Comparison of ENCODE assay signal across 8 cellular contexts in the genomic region with DNA sequence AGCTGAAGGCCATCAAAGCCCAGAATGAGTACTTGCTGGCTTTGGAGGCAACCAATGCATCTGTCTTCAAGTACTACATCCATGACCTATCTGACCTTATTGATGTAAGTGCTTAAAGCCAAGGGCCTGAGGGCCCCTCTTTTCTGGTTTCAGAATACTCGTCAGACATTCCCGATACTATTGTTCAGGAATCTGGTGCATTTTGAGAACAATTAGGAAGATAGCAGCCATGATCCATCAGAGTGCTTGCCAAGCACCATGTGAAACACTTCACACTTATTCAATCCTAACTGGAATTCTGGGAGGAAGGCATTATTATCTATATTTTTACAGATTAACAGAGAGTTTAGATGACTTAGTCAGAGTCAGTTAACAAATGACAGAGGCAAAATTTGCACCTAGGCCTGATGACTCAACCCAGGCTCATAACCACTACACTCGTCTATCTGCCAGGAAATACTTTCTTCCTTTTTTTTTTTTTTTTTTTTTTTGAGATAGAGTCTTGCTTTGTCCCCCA.
A peak's percentile ranks its signal among the peaks of the same experiment; 100 is the strongest.
DNase-seq lines count a peak whose midpoint lies in the region; ATAC-seq, FAIRE-seq and TF ChIP-seq lines count a peak whose summit lies in the region.
"Not testable (repeated sequence)": the region's sequence is repeated elsewhere in the genome, so short reads cannot be mapped to it uniquely, and the experiment has no call there.

No MANE protein-coding gene starts in this region.

- H3K4me3 Mint-ChIP-seq in activated T-cell treated with anti-CD3 and anti-CD28 coated beads, Interleukin-2, amount 50 U/mL, for 24 hours; astrocyte (ENCODE audit: unreplicated experiment): not testable (repeated sequence)

- H3K4me2 ChIP-seq in astrocyte (ENCODE audit: low read length), result not testable (repeated sequence)

- not testable (repeated sequence) for H3K79me2 ChIP-seq in astrocyte (ENCODE audit: insufficient read depth, low read length)

- not testable (repeated sequence) for H3K4me1 Mint-ChIP-seq in activated T-cell treated with anti-CD3 and anti-CD28 coated beads, Interleukin-2, amount 50 U/mL, for 24 hours (ENCODE audit: low read depth); astrocyte (ENCODE audit: low read depth, unreplicated experiment)

- H4K20me1 ChIP-seq in astrocyte (ENCODE audit: insufficient read depth, low read length), result not testable (repeated sequence)

- not testable (repeated sequence) for H3K36me3 ChIP-seq in RWPE2 (ENCODE audit: low read depth); astrocyte (ENCODE audit: insufficient read depth, low read length)

- not testable (repeated sequence) for H3K9me3 Mint-ChIP-seq in activated T-cell treated with anti-CD3 and anti-CD28 coated beads, Interleukin-2, amount 50 U/mL, for 24 hours; astrocyte (ENCODE audit: unreplicated experiment)

- not testable (repeated sequence) for H3K4me1 ChIP-seq in RWPE2 (ENCODE audit: insufficient read depth, poor library complexity, severe bottlenecking); astrocyte (ENCODE audit: insufficient read depth, low read length)

- TF ChIP-seq CTCF in RWPE2 (IDR thresholded peaks at IDR 0.05; ENCODE audit: poor library complexity, severe bottlenecking); astrocyte (IDR thresholded peaks at IDR 0.05; ENCODE audit: insufficient read depth, low read depth, low read length); epithelial cell of esophagus (IDR thresholded peaks at IDR 0.05; ENCODE audit: insufficient read depth, low read depth, low read length, missing control alignments): not testable (repeated sequence)

- FAIRE-seq in astrocyte (lab: Jason Lieb, UNC), result not testable (repeated sequence)

- peak; percentile 0 for DNase-seq in ACHN
- peak; percentile 26 for DNase-seq in HT1080 (ENCODE audit: low read depth)
- not testable (repeated sequence) for DNase-seq in RWPE2 (ENCODE audit: low spot score); activated T-cell treated with anti-CD3 and anti-CD28 coated beads, Interleukin-2, amount 50 U/mL, for 24 hours; stimulated activated naive CD8-positive, alpha-beta T cell treated with anti-CD3 and anti-CD28 coated beads, Interleukin-15, Interleukin-2, amounts not matched to agents 100 U/mL and 50 U/mL, for 24 hours
- DNase-seq in astrocyte (ENCODE audit: low read depth), result peak; percentile 80
- peak; percentile 9 for DNase-seq in epithelial cell of esophagus (ENCODE audit: low read depth)
- DNase-seq in kidney tubule cell (ENCODE audit: low spot score), result peak; percentile 35

- peak; percentile 73 for ATAC-seq in RWPE2 (ENCODE audit: low read depth)
- ATAC-seq in stimulated activated naive CD8-positive, alpha-beta T cell treated with anti-CD3 and anti-CD28 coated beads, Interleukin-15, Interleukin-2, amounts not matched to agents 100 U/mL and 50 U/mL, for 24 hours, result peak; percentile 75

- not testable (repeated sequence) for H3K27ac ChIP-seq in RWPE2 (ENCODE audit: poor library complexity, severe bottlenecking); astrocyte (ENCODE audit: low read depth, low read length)

- H3K27me3 ChIP-seq in RWPE2 (ENCODE audit: insufficient read depth, poor library complexity, severe bottlenecking); astrocyte (ENCODE audit: insufficient read depth, low read length): not testable (repeated sequence)

- H3K36me3 Mint-ChIP-seq in activated T-cell treated with anti-CD3 and anti-CD28 coated beads, Interleukin-2, amount 50 U/mL, for 24 hours (ENCODE audit: low read depth); astrocyte (ENCODE audit: low read depth, unreplicated experiment): not testable (repeated sequence)

- not testable (repeated sequence) for H3K4me3 ChIP-seq in RWPE2 (ENCODE audit: severe bottlenecking); astrocyte (ENCODE audit: insufficient read depth, low read depth, low read length); epithelial cell of esophagus (ENCODE audit: low read length)

- H3K27ac Mint-ChIP-seq in activated T-cell treated with anti-CD3 and anti-CD28 coated beads, Interleukin-2, amount 50 U/mL, for 24 hours, result peak overlapping the region; percentile 68
- H3K27ac Mint-ChIP-seq in astrocyte (ENCODE audit: unreplicated experiment), result not testable (repeated sequence)

- not testable (repeated sequence) for H3K9me3 ChIP-seq in RWPE2 (ENCODE audit: severe bottlenecking); astrocyte (ENCODE audit: insufficient read depth, low read depth, low read length)

- not testable (repeated sequence) for H3K9ac ChIP-seq in astrocyte (ENCODE audit: low read length)

- not testable (repeated sequence) for H3K27me3 Mint-ChIP-seq in activated T-cell treated with anti-CD3 and anti-CD28 coated beads, Interleukin-2, amount 50 U/mL, for 24 hours; astrocyte (ENCODE audit: low read depth, unreplicated experiment)

- not testable (repeated sequence) for H2AFZ ChIP-seq in astrocyte (ENCODE audit: low read depth, low read length)

- in situ Hi-C loops in ACHN (cut with HindIII; ENCODE audit: low pct_ligation_motif_present, low pct_unique_long_range_greater_than_20kb, low sequenced_read_pairs), result not testable (repeated sequence)
